In the genomic region with DNA sequence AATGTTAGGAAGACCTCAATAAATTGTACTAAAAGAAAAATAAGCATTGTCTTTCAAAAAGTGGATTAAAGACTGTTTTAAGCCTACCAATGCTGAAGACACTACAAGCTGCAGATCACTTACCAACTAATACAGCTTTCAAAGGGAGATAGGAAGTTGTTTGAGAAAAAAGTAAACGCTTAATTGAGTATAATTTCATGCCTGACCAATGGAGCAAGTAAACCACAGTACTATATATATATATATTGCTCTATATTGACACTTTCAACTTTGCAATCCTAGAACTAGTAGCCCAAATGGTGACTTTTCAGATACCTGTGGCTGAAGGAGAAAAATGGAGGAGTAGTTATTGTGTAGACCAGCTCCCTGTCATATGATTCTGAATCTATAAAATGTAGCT, we compare ENCODE assay signal across 18 cellular contexts.
DNase-seq lines count a peak whose midpoint lies in the region; ATAC-seq and TF ChIP-seq lines count a peak whose summit lies in the region.
"Had no signal": no experiment of that assay in that cellular context is flagged by ENCODE, and none has a peak within 500 bp of the region (broad histone marks: within the 10 kb centered on the region; RNA-seq: fewer than 3 reads in every experiment).

No MANE protein-coding gene starts in this region.

- peaks cover 4% of the 10 kb centered on the region for H3K27me3 Mint-ChIP-seq in activated naive CD4-positive, alpha-beta T cell treated with anti-CD3 and anti-CD28 coated beads, Interleukin-2, amount 10 ng/mL, durations not matched to agents 7 days and 5 days

- no peaks in the 10 kb centered on the region for H3K9me3 ChIP-seq in adrenal gland (replicated peaks in 1 of 3)

- TF ChIP-seq CTCF in adrenal gland (IDR thresholded peaks at IDR 0.05): no peak

- no peak overlapping the region for H3K4me3 Mint-ChIP-seq in activated naive CD4-positive, alpha-beta T cell treated with anti-CD3 and anti-CD28 coated beads, Interleukin-2, amount 10 ng/mL, durations not matched to agents 7 days and 5 days
- H3K4me3 Mint-ChIP-seq: B cell; CD14-positive monocyte; CD8-positive, alpha-beta T cell; GM23338; H9 had no signal

- H3K27ac Mint-ChIP-seq in activated naive CD4-positive, alpha-beta T cell treated with anti-CD3 and anti-CD28 coated beads, Interleukin-2, amount 10 ng/mL, durations not matched to agents 7 days and 5 days: no peak overlapping the region
- H3K27ac Mint-ChIP-seq: B cell; CD14-positive monocyte; CD8-positive, alpha-beta T cell; GM23338; H9 had no signal

- intact Hi-C loops in adrenal gland (cut with DNase I): no loop called here

- no peak overlapping the region for H3K4me3 ChIP-seq in adrenal gland
- H3K4me3 ChIP-seq: GM23338 had no signal

- H3K27ac ChIP-seq in adrenal gland: no peak overlapping the region
- H3K27ac ChIP-seq: KMS-11 had no signal

- no peaks in the 10 kb centered on the region for H3K36me3 Mint-ChIP-seq in activated naive CD4-positive, alpha-beta T cell treated with anti-CD3 and anti-CD28 coated beads, Interleukin-2, amount 10 ng/mL, durations not matched to agents 7 days and 5 days
- H3K36me3 Mint-ChIP-seq: CD14-positive monocyte; CD8-positive, alpha-beta T cell had no signal

- WGBS in adrenal gland, 4 donors: 50 to 62% (median 57%) methylated on average over 1 of the region's 1 CpG

- no peaks in the 10 kb centered on the region for H3K4me1 ChIP-seq in adrenal gland (replicated peaks in 1 of 2)

- H3K36me3 ChIP-seq in adrenal gland (replicated peaks in 1 of 2): no peaks in the 10 kb centered on the region

- no peaks in the 10 kb centered on the region for H3K9me3 Mint-ChIP-seq in activated naive CD4-positive, alpha-beta T cell treated with anti-CD3 and anti-CD28 coated beads, Interleukin-2, amount 10 ng/mL, durations not matched to agents 7 days and 5 days
- H3K9me3 Mint-ChIP-seq: CD8-positive, alpha-beta T cell; GM23338; H9 had no signal

- H3K27me3 ChIP-seq in adrenal gland: no peaks in the 10 kb centered on the region

- CTCF ChIA-PET in activated naive CD4-positive, alpha-beta T cell treated with anti-CD3 and anti-CD28 coated beads, Interleukin-2, amount 10 ng/mL, durations not matched to agents 7 days and 5 days (lab: Charles Lee): no interaction called here

- peak; percentile 52 for ATAC-seq in GM18505 (IDR thresholded peaks at IDR 0.05; ENCODE audit: unreplicated experiment)
- peak; percentile 44 for ATAC-seq in GM21360 (IDR thresholded peaks at IDR 0.05; ENCODE audit: unreplicated experiment)
- peak; percentile 56 for ATAC-seq in HG03571 (IDR thresholded peaks at IDR 0.05; ENCODE audit: unreplicated experiment)
- no peak for ATAC-seq in GM21526 (IDR thresholded peaks at IDR 0.05; ENCODE audit: low FRiP score, unreplicated experiment)
- ATAC-seq in HG03025 (IDR thresholded peaks at IDR 0.05; ENCODE audit: low FRiP score, unreplicated experiment): no peak
- ATAC-seq: CD8-positive, alpha-beta T cell; GM23338 had no signal

- no peak for DNase-seq in activated naive CD4-positive, alpha-beta T cell treated with anti-CD3 and anti-CD28 coated beads, Interleukin-2, amount 10 ng/mL, durations not matched to agents 7 days and 5 days
- no peak for DNase-seq in adrenal gland
- DNase-seq: CD8-positive, alpha-beta T cell; COR-L47; DMS153; DMS79 treated with DMSO at 0.1 percent for 48 hours; EL; GDM1; H9 had no signal

- TF ChIP-seq POLR2A in GM18505 (IDR thresholded peaks at IDR 0.05; ENCODE audit: borderline replicate concordance, extremely low read depth, insufficient read depth, insufficient read length) (no peak), adrenal gland (IDR thresholded peaks at IDR 0.05) (no peak)

- H3K4me1 Mint-ChIP-seq in activated naive CD4-positive, alpha-beta T cell treated with anti-CD3 and anti-CD28 coated beads, Interleukin-2, amount 10 ng/mL, durations not matched to agents 7 days and 5 days: no peaks in the 10 kb centered on the region
- H3K4me1 Mint-ChIP-seq: CD14-positive monocyte, GM23338, H9 had no signal

Comparison
In these comparisons a context has a peak if more than half of its experiments do, and no peak if none do; other contexts are left out.
1. ATAC-seq: peak in GM18505 (single experiment), GM21360 (single experiment) and HG03571 (single experiment); none in GM21526 (single experiment) and HG03025 (single experiment).